Comparison of ENCODE assay signal across 17 cellular contexts in genomic region chr3:52774901-52775864, GRCh38. TPM values are rescaled to one million over a fixed set of nuclear protein-coding genes. Genes with fewer than 3 reads are reported as not detected.
DNase-seq lines count a peak whose midpoint lies in the region; ATAC-seq and TF ChIP-seq lines count a peak whose summit lies in the region.
"Had no signal": no experiment of that assay in that cellular context is flagged by ENCODE, and none has a peak within 500 bp of the region (broad histone marks: within the 10 kb centered on the region; RNA-seq: fewer than 3 reads in every experiment).

No MANE protein-coding gene starts in this region.

- 0 out of 2 replicates have a peak, but pooled peaks cover under 1% of the 10 kb centered on the region for H3F3A ChIP-seq in MM.1S (ENCODE audit: insufficient read depth, low read length)
- H3F3A ChIP-seq in neural progenitor cell (ENCODE audit: low read depth), result peaks cover 8% of the 10 kb centered on the region

- H4K20me1 ChIP-seq in MM.1S (ENCODE audit: insufficient read depth, low read length), result no peaks in the 10 kb centered on the region
- H4K20me1 ChIP-seq in neural progenitor cell (ENCODE audit: low read depth), result no peaks in the 10 kb centered on the region

- no peaks in the 10 kb centered on the region for H3K27me3 Mint-ChIP-seq in neural progenitor cell (ENCODE audit: insufficient read depth, low read depth)
- H3K27me3 Mint-ChIP-seq in activated T-cell treated with anti-CD3 and anti-CD28 coated beads, Interleukin-2, amount 50 U/mL, for 4 hours (ENCODE audit: low read depth), result no peaks in the 10 kb centered on the region
- no peaks in the 10 kb centered on the region for H3K27me3 Mint-ChIP-seq in activated CD4-positive, alpha-beta memory T cell treated with anti-CD3 and anti-CD28 coated beads for 36 hours
- H3K27me3 Mint-ChIP-seq: stimulated activated naive CD8-positive, alpha-beta T cell treated with anti-CD3 and anti-CD28 coated beads, Interleukin-15, Interleukin-2, amounts not matched to agents 100 ng/mL and 50 ng/mL, for 24 hours had no signal

- H3K4me3 ChIP-seq in MM.1S (ENCODE audit: low read length) (no peak overlapping the region), adrenal gland (no peak overlapping the region), neural progenitor cell (no peak overlapping the region)
- H3K4me3 ChIP-seq: GM23338, ovary had no signal

- no peaks in the 10 kb centered on the region for H3K9me3 Mint-ChIP-seq in neural progenitor cell
- H3K9me3 Mint-ChIP-seq in activated T-cell treated with anti-CD3 and anti-CD28 coated beads, Interleukin-2, amount 50 U/mL, for 4 hours, result no peaks in the 10 kb centered on the region
- H3K9me3 Mint-ChIP-seq in activated CD4-positive, alpha-beta memory T cell treated with anti-CD3 and anti-CD28 coated beads for 36 hours, result no peaks in the 10 kb centered on the region
- H3K9me3 Mint-ChIP-seq: CD8-positive, alpha-beta T cell; GM23338; stimulated activated naive CD8-positive, alpha-beta T cell treated with anti-CD3 and anti-CD28 coated beads, Interleukin-15, Interleukin-2, amounts not matched to agents 100 ng/mL and 50 ng/mL, for 24 hours had no signal

- DNase-seq in COR-L47 (lab: John Stamatoyannopoulos, UW) (peak; percentile 6), MM.1S (no peak), adrenal gland (peak in 5 of 7 donors; percentile 12 to 52 (median 26)), neural progenitor cell (ENCODE audit: low spot score) (no peak), DMS114 treated with DMSO at 0.1 percent for 48 hours (lab: John Stamatoyannopoulos, UW; ENCODE audit: unreplicated experiment) (no peak), germinal center (ENCODE audit: low spot score) (no peak)
- DNase-seq in activated T-cell treated with anti-CD3 and anti-CD28 coated beads, Interleukin-2, amount 50 U/mL, for 4 hours, result no peak
- no peak for DNase-seq in activated CD4-positive, alpha-beta memory T cell treated with anti-CD3 and anti-CD28 coated beads for 36 hours
- DNase-seq: activated CD8-positive, alpha-beta T cell treated with anti-CD3 and anti-CD28 coated beads, Interleukin-2, amount 10 ng/mL, durations not matched to agents 7 days and 5 days; left ventricle myocardium superior; stimulated activated CD4-positive, alpha-beta T cell treated with anti-CD3 and anti-CD28 coated beads, Interleukin-4, amount 100 ng/mL, for 24 hours; T-helper 1 cell had no signal

- intact Hi-C loops in adrenal gland (cut with DNase I), result no loop called here
- intact Hi-C loops in activated CD4-positive, alpha-beta memory T cell treated with anti-CD3 and anti-CD28 coated beads for 36 hours (cut with micrococcal nuclease), result loop anchor here (5.0 kb wide), 1 partner anchor 68 kb away; the partner anchor contains the start of genes GLT8D1 and SPCS1

- no peaks in the 10 kb centered on the region for H3K9me2 ChIP-seq in MM.1S (replicated peaks; ENCODE audit: insufficient read depth, low read length)

- ATAC-seq in activated T-cell treated with anti-CD3 and anti-CD28 coated beads, Interleukin-2, amount 50 U/mL, for 4 hours, result no peak
- ATAC-seq: activated CD8-positive, alpha-beta T cell treated with anti-CD3 and anti-CD28 coated beads, Interleukin-2, amount 10 ng/mL, durations not matched to agents 7 days and 5 days; CD8-positive, alpha-beta T cell; GM23338; left ventricle myocardium superior had no signal

- peak overlapping the region; percentile 33 for H3K4me3 Mint-ChIP-seq in neural progenitor cell
- no peak overlapping the region for H3K4me3 Mint-ChIP-seq in activated T-cell treated with anti-CD3 and anti-CD28 coated beads, Interleukin-2, amount 50 U/mL, for 4 hours
- H3K4me3 Mint-ChIP-seq in activated CD4-positive, alpha-beta memory T cell treated with anti-CD3 and anti-CD28 coated beads for 36 hours, result no peak overlapping the region
- H3K4me3 Mint-ChIP-seq: activated CD8-positive, alpha-beta T cell treated with anti-CD3 and anti-CD28 coated beads, Interleukin-2, amount 10 ng/mL, durations not matched to agents 7 days and 5 days; CD8-positive, alpha-beta T cell; GM23338; stimulated activated naive CD8-positive, alpha-beta T cell treated with anti-CD3 and anti-CD28 coated beads, Interleukin-15, Interleukin-2, amounts not matched to agents 100 ng/mL and 50 ng/mL, for 24 hours had no signal

- TF ChIP-seq POLR2A in adrenal gland (IDR thresholded peaks at IDR 0.05), result no peak

- H3K4me1 Mint-ChIP-seq in neural progenitor cell, result peaks cover 6% of the 10 kb centered on the region
- peaks cover 11% of the 10 kb centered on the region for H3K4me1 Mint-ChIP-seq in activated T-cell treated with anti-CD3 and anti-CD28 coated beads, Interleukin-2, amount 50 U/mL, for 4 hours (ENCODE audit: low read depth)
- H3K4me1 Mint-ChIP-seq in activated CD4-positive, alpha-beta memory T cell treated with anti-CD3 and anti-CD28 coated beads for 36 hours (ENCODE audit: low read depth), result peaks cover 9% of the 10 kb centered on the region
- H3K4me1 Mint-ChIP-seq: GM23338 had no signal

- H3K79me2 ChIP-seq in MM.1S (ENCODE audit: low read length) (peaks cover under 1% of the 10 kb centered on the region), neural progenitor cell (ENCODE audit: low read depth) (peaks cover 3% of the 10 kb centered on the region)

- H3K27me3 ChIP-seq in MM.1S (replicated peaks; ENCODE audit: insufficient read depth, low read length) (no peaks in the 10 kb centered on the region), adrenal gland (no peaks in the 10 kb centered on the region), neural progenitor cell (no peaks in the 10 kb centered on the region)
- H3K27me3 ChIP-seq: ovary had no signal

- 43 to 54% (median 47%) methylated on average over 5 to 6 of the region's 6 CpGs for WGBS in adrenal gland, 4 donors

- H3K36me3 ChIP-seq in MM.1S (replicated peaks; ENCODE audit: insufficient read depth, low read length) (no peaks in the 10 kb centered on the region), adrenal gland (replicated peaks in 1 of 2) (no peaks in the 10 kb centered on the region), neural progenitor cell (no peaks in the 10 kb centered on the region)
- H3K36me3 ChIP-seq: ovary had no signal

- H3K9ac ChIP-seq in MM.1S (ENCODE audit: low read length), result no peak overlapping the region
- H3K9ac ChIP-seq in neural progenitor cell, result no peak overlapping the region

- no peak overlapping the region for H3K27ac Mint-ChIP-seq in neural progenitor cell
- no peak overlapping the region for H3K27ac Mint-ChIP-seq in activated CD4-positive, alpha-beta memory T cell treated with anti-CD3 and anti-CD28 coated beads for 36 hours
- H3K27ac Mint-ChIP-seq: activated CD8-positive, alpha-beta T cell treated with anti-CD3 and anti-CD28 coated beads, Interleukin-2, amount 10 ng/mL, durations not matched to agents 7 days and 5 days; CD8-positive, alpha-beta T cell; GM23338; stimulated activated naive CD8-positive, alpha-beta T cell treated with anti-CD3 and anti-CD28 coated beads, Interleukin-15, Interleukin-2, amounts not matched to agents 100 ng/mL and 50 ng/mL, for 24 hours had no signal

- H3K27ac ChIP-seq in MM.1S (ENCODE audit: low read length), result no peak overlapping the region
- H3K27ac ChIP-seq in adrenal gland, result no peak overlapping the region
- no peak overlapping the region for H3K27ac ChIP-seq in neural progenitor cell
- H3K27ac ChIP-seq: ovary had no signal

- CTCF ChIA-PET in activated CD4-positive, alpha-beta memory T cell treated with anti-CD3 and anti-CD28 coated beads for 36 hours (lab: Charles Lee), result no interaction called here

- H3K4me2 ChIP-seq in MM.1S (ENCODE audit: low read depth, low read length) (no peak overlapping the region), neural progenitor cell (no peak overlapping the region)
- H3K4me2 ChIP-seq: GM23338 had no signal

- H3K9me3 ChIP-seq in MM.1S (replicated peaks; ENCODE audit: insufficient read depth, low read length), result no peaks in the 10 kb centered on the region
- H3K9me3 ChIP-seq in adrenal gland (replicated peaks in 1 of 3), result no peaks in the 10 kb centered on the region
- H3K9me3 ChIP-seq in neural progenitor cell (ENCODE audit: low read depth), result no peaks in the 10 kb centered on the region
- H3K9me3 ChIP-seq: ovary had no signal

- H3K4me1 ChIP-seq in MM.1S (ENCODE audit: low read length) (0 out of 2 replicates have a peak, but pooled peaks cover 2% of the 10 kb centered on the region), adrenal gland (replicated peaks in 1 of 2) (peaks cover 0 to 5% of the 10 kb centered on the region in 2 donors), neural progenitor cell (no peaks in the 10 kb centered on the region)

- TF ChIP-seq CTCF in MM.1S (IDR thresholded peaks at IDR 0.05; ENCODE audit: low read length) (no peak), adrenal gland (IDR thresholded peaks at IDR 0.05) (no peak), neural progenitor cell (IDR thresholded peaks at IDR 0.05) (no peak)

- POLR2A ChIA-PET in activated CD4-positive, alpha-beta memory T cell treated with anti-CD3 and anti-CD28 coated beads for 36 hours (lab: Charles Lee), result no interaction called here

- H2AFZ ChIP-seq in MM.1S (ENCODE audit: low read length), result peak overlapping the region; percentile 3; the same call in 1 of the 2 replicates
- H2AFZ ChIP-seq in neural progenitor cell (replicated peaks), result peak overlapping the region; percentile 63

- no peaks in the 10 kb centered on the region for H3K36me3 Mint-ChIP-seq in neural progenitor cell
- no peaks in the 10 kb centered on the region for H3K36me3 Mint-ChIP-seq in activated T-cell treated with anti-CD3 and anti-CD28 coated beads, Interleukin-2, amount 50 U/mL, for 4 hours (ENCODE audit: insufficient read depth)
- H3K36me3 Mint-ChIP-seq in activated CD4-positive, alpha-beta memory T cell treated with anti-CD3 and anti-CD28 coated beads for 36 hours, result no peaks in the 10 kb centered on the region

RNA-seq across cellular contexts. Expression of gene ITIH1, which starts 2.2 kb away (rescaled TPM):
- total RNA-seq in adrenal gland (1 to 10 TPM in 2 of 8 donors, under 1 TPM in 2, not detected in 4; 0.28 to 1.9 (median 0.82) TPM), neural progenitor cell (ENCODE audit: low replicate concordance) (not detected in 2 replicates)
- under 1 TPM; 0.34 to 0.60 (median 0.40) TPM for polyA plus RNA-seq in adrenal gland
- total RNA-seq in activated T-cell treated with anti-CD3 and anti-CD28 coated beads, Interleukin-2, amount 50 U/mL, for 4 hours, result under 1 TPM in 2 of 3 donors, not detected in 1; 0.15 to 0.19 TPM
- total RNA-seq in activated CD4-positive, alpha-beta memory T cell treated with anti-CD3 and anti-CD28 coated beads for 36 hours, result not detected
- total RNA-seq: activated CD8-positive, alpha-beta T cell treated with anti-CD3 and anti-CD28 coated beads, Interleukin-2, amount 10 ng/mL, durations not matched to agents 7 days and 5 days; CD8-positive, alpha-beta T cell; glomerular endothelial cell; GM23338; left ventricle myocardium superior had no signal
- polyA plus RNA-seq: GM23338 had no signal

RNA-seq across cellular contexts. Expression of gene NEK4, which starts 4.4 kb away (rescaled TPM):
- 10 to 100 TPM; 21.3 to 43.9 (median 29.6) TPM for total RNA-seq in adrenal gland
- 10 to 100 TPM in 1 of 3 donors, 1 to 10 TPM in 2; 4.9 to 16.5 (median 8.0) TPM for polyA plus RNA-seq in adrenal gland
- 41.8 and 42.0 TPM in 2 replicates for total RNA-seq in neural progenitor cell (ENCODE audit: low replicate concordance)
- 10 to 100 TPM; 16.0 to 36.9 (median 26.9) TPM for total RNA-seq in activated T-cell treated with anti-CD3 and anti-CD28 coated beads, Interleukin-2, amount 50 U/mL, for 4 hours
- total RNA-seq in activated CD4-positive, alpha-beta memory T cell treated with anti-CD3 and anti-CD28 coated beads for 36 hours, result 10 to 100 TPM; 16.9 to 21.7 TPM

RNA-seq across cellular contexts. Expression of gene ITIH3, which starts 19.4 kb away (rescaled TPM):
- total RNA-seq in adrenal gland (10 to 100 TPM in 1 of 8 donors, 1 to 10 TPM in 6, under 1 TPM in 1; 0.18 to 31.7 (median 2.2) TPM), neural progenitor cell (ENCODE audit: low replicate concordance) (not detected in 2 replicates)
- 1 to 10 TPM in 2 of 3 donors, under 1 TPM in 1; 0.97 to 9.2 (median 4.6) TPM for polyA plus RNA-seq in adrenal gland
- under 1 TPM; 0.13 to 0.24 (median 0.18) TPM for total RNA-seq in activated T-cell treated with anti-CD3 and anti-CD28 coated beads, Interleukin-2, amount 50 U/mL, for 4 hours
- not detected for total RNA-seq in activated CD4-positive, alpha-beta memory T cell treated with anti-CD3 and anti-CD28 coated beads for 36 hours
- total RNA-seq: activated CD8-positive, alpha-beta T cell treated with anti-CD3 and anti-CD28 coated beads, Interleukin-2, amount 10 ng/mL, durations not matched to agents 7 days and 5 days; CD8-positive, alpha-beta T cell; glomerular endothelial cell; GM23338; left ventricle myocardium superior had no signal
- polyA plus RNA-seq: GM23338 had no signal

RNA-seq across cellular contexts. Expression of gene ITIH4, which starts 55.3 kb away (rescaled TPM):
- total RNA-seq in adrenal gland (100 to 1,000 TPM in 2 of 8 donors, 10 to 100 TPM in 6; 17.2 to 221 (median 45.5) TPM), neural progenitor cell (ENCODE audit: low replicate concordance) (1.1 and 2.4 TPM in 2 replicates)
- 10 to 100 TPM; 10.6 to 71.6 (median 70.7) TPM for polyA plus RNA-seq in adrenal gland
- 1 to 10 TPM; 6.9 to 8.2 (median 8.0) TPM for total RNA-seq in activated T-cell treated with anti-CD3 and anti-CD28 coated beads, Interleukin-2, amount 50 U/mL, for 4 hours
- 1 to 10 TPM; 4.3 to 6.3 TPM for total RNA-seq in activated CD4-positive, alpha-beta memory T cell treated with anti-CD3 and anti-CD28 coated beads for 36 hours

RNA-seq across cellular contexts. Expression of gene MUSTN1, which starts 59.6 kb away (rescaled TPM):
- total RNA-seq in adrenal gland, result 1 to 10 TPM in 3 of 8 donors, under 1 TPM in 1, not detected in 4; 0.50 to 6.5 (median 2.2) TPM
- 100 to 1,000 TPM in 1 of 3 donors, 10 to 100 TPM in 1, 1 to 10 TPM in 1; 1.4 to 128 (median 79.3) TPM for polyA plus RNA-seq in adrenal gland
- 2.0 and 10.8 TPM in 2 replicates for total RNA-seq in neural progenitor cell (ENCODE audit: low replicate concordance)
- total RNA-seq in activated T-cell treated with anti-CD3 and anti-CD28 coated beads, Interleukin-2, amount 50 U/mL, for 4 hours, result 1 to 10 TPM in 1 of 3 donors, under 1 TPM in 2; 0.38 to 1.2 (median 0.58) TPM
- total RNA-seq in activated CD4-positive, alpha-beta memory T cell treated with anti-CD3 and anti-CD28 coated beads for 36 hours, result 1 to 10 TPM in 1 of 2 experiments, not detected in 1; 1.1 TPM

Comparison
In these comparisons a context has a peak if more than half of its experiments do, and no peak if none do; other contexts are left out.
1. DNase-seq: peak in COR-L47 (single experiment) and adrenal gland (5 of 7); none in MM.1S (single experiment), neural progenitor cell (single experiment), DMS114 treated with DMSO at 0.1 percent for 48 hours (single experiment), activated T-cell treated with anti-CD3 and anti-CD28 coated beads, Interleukin-2, amount 50 U/mL, for 4 hours (single experiment), germinal center (single experiment) and activated CD4-positive, alpha-beta memory T cell treated with anti-CD3 and anti-CD28 coated beads for 36 hours (single experiment).